Comparison of ENCODE assay signal across 15 cellular contexts in genomic region chr3:16909802-16910201, GRCh38.
"Had no signal": no experiment of that assay in that cellular context is flagged by ENCODE, and none has a peak within 500 bp of the region (broad histone marks: within the 10 kb centered on the region; RNA-seq: fewer than 3 reads in every experiment).

No MANE protein-coding gene starts in this region.

- H3K27me3 Mint-ChIP-seq: activated CD4-positive, alpha-beta T cell treated with anti-CD3 and anti-CD28 coated beads, Interleukin-2, amount 10 ng/mL, durations not matched to agents 24 days and 14 days; brain had no signal

- H3K27me3 ChIP-seq: esophagus muscularis mucosa, thyroid gland, uterus had no signal

- H3K36me3 Mint-ChIP-seq: brain had no signal

- H3K36me3 ChIP-seq: esophagus muscularis mucosa, thyroid gland, uterus, WERI-Rb-1 had no signal

- H3K4me3 Mint-ChIP-seq: activated CD4-positive, alpha-beta T cell treated with anti-CD3 and anti-CD28 coated beads, Interleukin-2, amount 10 ng/mL, durations not matched to agents 24 days and 14 days; activated naive CD4-positive, alpha-beta T cell treated with anti-CD3 and anti-CD28 coated beads for 36 hours; nephron had no signal

- H3K9me3 ChIP-seq: esophagus muscularis mucosa, mucosa of descending colon, thyroid gland, uterus had no signal

- H3K4me3 ChIP-seq: esophagus muscularis mucosa, mucosa of descending colon, thyroid gland, uterus had no signal

- ATAC-seq: left colon, mucosa of descending colon had no signal

- H3K4me1 ChIP-seq: uterus had no signal

- H3K9me3 Mint-ChIP-seq: brain, nephron had no signal

- DNase-seq: activated CD4-positive, alpha-beta T cell treated with anti-CD3 and anti-CD28 coated beads, Interleukin-2, amount 10 ng/mL, durations not matched to agents 24 days and 14 days; activated naive CD4-positive, alpha-beta T cell treated with anti-CD3 and anti-CD28 coated beads for 36 hours; amniotic stem cell; left colon; mammary epithelial cell; mucosa of descending colon; stimulated activated CD4-positive, alpha-beta T cell treated with anti-CD3 and anti-CD28 coated beads, Interleukin-12 subunit alpha, Interleukin-12 subunit beta, amount 100 ng/mL, for 4 hours; stimulated activated CD4-positive, alpha-beta T cell treated with anti-CD3 and anti-CD28 coated beads, Interleukin-2, amount 100 ng/mL, for 48 hours; stimulated activated CD8-positive, alpha-beta memory T cell treated with anti-CD3 and anti-CD28 coated beads, Interleukin-4, amount 100 ng/mL, for 48 hours; thyroid gland; uterus; WERI-Rb-1 had no signal

- H3K27ac ChIP-seq: esophagus muscularis mucosa, thyroid gland, uterus, WERI-Rb-1 had no signal

- H3K27ac Mint-ChIP-seq: activated CD4-positive, alpha-beta T cell treated with anti-CD3 and anti-CD28 coated beads, Interleukin-2, amount 10 ng/mL, durations not matched to agents 24 days and 14 days; activated naive CD4-positive, alpha-beta T cell treated with anti-CD3 and anti-CD28 coated beads for 36 hours; nephron had no signal
